In the genomic region with DNA sequence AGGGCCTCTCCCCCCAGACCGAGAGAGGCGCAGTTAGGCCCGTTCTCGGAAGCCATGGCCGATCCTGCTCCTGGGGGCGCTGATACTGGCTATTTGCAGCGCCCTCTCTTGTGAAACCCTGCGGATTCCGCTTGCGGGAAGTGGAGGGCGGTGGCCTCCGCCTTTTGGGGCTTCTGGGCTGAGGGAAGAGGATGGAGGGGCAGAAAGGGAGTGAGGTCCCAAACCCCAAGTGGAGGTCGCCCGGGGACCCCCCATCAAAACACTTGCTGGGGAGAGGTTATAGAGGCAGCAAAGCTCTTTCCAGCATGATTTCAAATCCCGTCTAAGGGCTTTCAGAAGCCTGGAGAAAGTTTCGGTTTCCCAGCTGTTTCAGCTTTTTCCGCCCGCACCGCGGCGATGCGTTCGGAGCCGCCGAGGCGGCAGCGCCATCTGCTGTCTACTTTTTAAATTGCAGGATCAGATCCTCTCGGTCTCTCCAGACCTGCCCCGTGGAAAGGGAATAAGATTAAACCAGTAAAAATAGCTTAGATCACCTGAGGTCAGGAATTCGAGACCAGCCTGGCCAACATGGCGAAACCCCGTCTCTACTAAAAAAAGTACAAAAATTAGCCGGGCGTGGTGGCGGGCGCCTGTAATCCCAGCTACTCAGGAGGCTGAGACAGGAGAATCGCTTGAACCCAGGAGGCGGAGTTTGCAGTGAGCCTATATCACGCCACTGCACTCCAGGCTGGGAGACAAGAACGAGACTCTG, we compare ENCODE assay signal across 1 cellular context.
TF ChIP-seq lines count a peak whose summit lies in the region.

No MANE protein-coding gene starts in this region.

TF ChIP-seq in IMR-90, 13 proteins besides CTCF, POLR2A, EP300 and RAD21 (continued from another document):
- TF ChIP-seq SMC3 (IDR thresholded peaks at IDR 0.05; ENCODE audit: low read depth, low read length) = peak; percentile 75
